26 cellular contexts compared by ENCODE assay signal in the genomic region with DNA sequence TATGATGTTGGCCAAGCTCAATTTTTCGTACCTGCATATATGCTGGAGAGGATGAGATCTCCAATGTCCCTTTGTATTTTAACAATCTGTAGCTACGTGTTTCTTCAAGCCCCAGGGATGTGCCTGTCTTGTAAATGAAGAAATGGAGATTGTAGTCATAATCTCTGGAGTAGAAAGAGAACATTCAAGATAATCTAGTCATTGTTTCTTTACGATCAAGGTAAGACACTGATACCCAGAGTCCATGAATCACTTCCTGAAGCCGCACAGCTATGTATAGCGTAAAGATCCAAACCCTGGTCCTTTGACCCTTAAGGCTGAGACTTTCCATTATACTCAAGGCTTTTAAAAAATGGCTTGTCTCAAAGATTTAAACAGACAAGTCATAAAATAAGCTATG.
"Had no signal": no experiment of that assay in that cellular context is flagged by ENCODE, and none has a peak within 500 bp of the region (broad histone marks: within the 10 kb centered on the region; RNA-seq: fewer than 3 reads in every experiment).

No MANE protein-coding gene starts in this region.

- H3K27ac ChIP-seq: left lung, ovary, right atrium auricular region, right lobe of liver, stomach, testis, thyroid gland, transverse colon, upper lobe of left lung, vagina had no signal

- H3K9me3 ChIP-seq: left lung, mucosa of descending colon, ovary, right atrium auricular region, right lobe of liver, testis, thyroid gland, transverse colon, upper lobe of left lung, vagina had no signal

- ATAC-seq: left colon; left lung; mucosa of descending colon; naive thymus-derived CD4-positive, alpha-beta T cell; natural killer cell treated with Interleukin-12 subunit alpha and Interleukin-12 subunit beta and Interleukin-15 and Interleukin-18, amount 100 ng/mL, for 72 hours; right lobe of liver; stimulated activated memory B cell treated with anti-CD40 and anti-IgM and Interleukin-4, amounts not matched to agents 10 μg/mL and 1 μg/mL and 100 μg/mL, for 72 hours had no signal

- H3K4me1 ChIP-seq: left lung, right atrium auricular region, right lobe of liver, stomach, testis, thyroid gland, transverse colon, upper lobe of left lung, vagina had no signal

- DNase-seq: hippocampal formation; kidney glomerular epithelial cell; left colon; left lung; midbrain; mucosa of descending colon; naive thymus-derived CD4-positive, alpha-beta T cell; ovary; right lobe of liver; stimulated activated CD4-positive, alpha-beta T cell treated with anti-CD3 and anti-CD28 coated beads, Interleukin-1b, Interleukin-23, amount 100 ng/mL, for 48 hours; stimulated activated CD4-positive, alpha-beta T cell treated with anti-CD3 and anti-CD28 coated beads, Interleukin-2, amount 100 ng/mL, for 48 hours; stimulated activated CD4-positive, alpha-beta T cell treated with anti-CD3 and anti-CD28 coated beads, Interleukin-4, amount 100 ng/mL, for 4 hours; stimulated activated CD8-positive, alpha-beta memory T cell treated with anti-CD3 and anti-CD28 coated beads, Interleukin-4, amount 100 ng/mL, for 48 hours; stimulated activated naive CD4-positive, alpha-beta T cell treated with Interleukin-2 at 50 U/mL for 16 hours; stomach; testis; thyroid gland; transverse colon; upper lobe of left lung had no signal

- H3K27me3 ChIP-seq: left lung, ovary, right atrium auricular region, right lobe of liver, stomach, testis, thyroid gland, transverse colon, upper lobe of left lung, vagina had no signal

- H3K36me3 ChIP-seq: left lung, ovary, right atrium auricular region, right lobe of liver, stomach, thyroid gland, transverse colon, upper lobe of left lung, vagina had no signal

- FAIRE-seq: keratinocyte had no signal

- H3K4me3 ChIP-seq: left lung, lung, mucosa of descending colon, ovary, right atrium auricular region, right lobe of liver, smooth muscle cell, stomach, testis, thyroid gland, transverse colon, upper lobe of left lung, vagina had no signal
